ENCODE assay signal across 1 cellular context in the genomic region with DNA sequence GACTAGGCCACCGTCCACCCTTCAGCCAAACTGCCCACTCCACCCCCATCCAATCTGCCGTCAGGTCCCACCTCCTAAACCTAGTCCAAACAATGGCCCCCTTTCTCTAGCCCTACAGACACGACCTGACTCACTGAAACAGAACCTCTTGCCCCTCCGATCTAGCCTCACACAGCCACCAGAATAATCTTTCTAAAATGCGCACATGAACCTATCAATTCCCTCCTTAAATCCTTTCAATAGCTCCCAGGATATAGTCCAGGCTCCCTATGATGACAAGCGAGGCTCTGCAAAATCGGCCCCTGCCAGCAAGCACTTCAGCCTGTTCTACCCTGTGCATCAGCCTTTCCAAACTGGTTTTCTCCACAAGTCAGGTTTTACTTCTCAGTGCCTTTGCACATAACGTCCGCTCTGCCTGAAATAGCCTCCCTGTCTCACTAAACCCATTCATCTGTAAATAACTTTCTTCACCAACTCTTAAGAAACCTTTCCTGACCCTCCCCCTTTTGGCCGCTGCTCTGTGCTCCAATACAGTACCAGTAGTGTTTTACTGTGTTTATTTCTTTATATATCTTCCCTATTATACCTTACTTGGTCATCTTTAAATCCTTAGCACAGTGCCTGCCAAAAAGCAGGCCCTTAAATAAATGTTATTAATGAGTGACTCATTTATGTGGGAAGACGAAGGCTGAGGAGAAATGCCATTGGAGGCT.
TF ChIP-seq lines count a peak whose summit lies in the region.

No MANE protein-coding gene starts in this region.

TF ChIP-seq in HepG2, 621 proteins besides CTCF, POLR2A, EP300 and RAD21 (continued from another document and continues in another):
- TF ChIP-seq, protein P1, sequence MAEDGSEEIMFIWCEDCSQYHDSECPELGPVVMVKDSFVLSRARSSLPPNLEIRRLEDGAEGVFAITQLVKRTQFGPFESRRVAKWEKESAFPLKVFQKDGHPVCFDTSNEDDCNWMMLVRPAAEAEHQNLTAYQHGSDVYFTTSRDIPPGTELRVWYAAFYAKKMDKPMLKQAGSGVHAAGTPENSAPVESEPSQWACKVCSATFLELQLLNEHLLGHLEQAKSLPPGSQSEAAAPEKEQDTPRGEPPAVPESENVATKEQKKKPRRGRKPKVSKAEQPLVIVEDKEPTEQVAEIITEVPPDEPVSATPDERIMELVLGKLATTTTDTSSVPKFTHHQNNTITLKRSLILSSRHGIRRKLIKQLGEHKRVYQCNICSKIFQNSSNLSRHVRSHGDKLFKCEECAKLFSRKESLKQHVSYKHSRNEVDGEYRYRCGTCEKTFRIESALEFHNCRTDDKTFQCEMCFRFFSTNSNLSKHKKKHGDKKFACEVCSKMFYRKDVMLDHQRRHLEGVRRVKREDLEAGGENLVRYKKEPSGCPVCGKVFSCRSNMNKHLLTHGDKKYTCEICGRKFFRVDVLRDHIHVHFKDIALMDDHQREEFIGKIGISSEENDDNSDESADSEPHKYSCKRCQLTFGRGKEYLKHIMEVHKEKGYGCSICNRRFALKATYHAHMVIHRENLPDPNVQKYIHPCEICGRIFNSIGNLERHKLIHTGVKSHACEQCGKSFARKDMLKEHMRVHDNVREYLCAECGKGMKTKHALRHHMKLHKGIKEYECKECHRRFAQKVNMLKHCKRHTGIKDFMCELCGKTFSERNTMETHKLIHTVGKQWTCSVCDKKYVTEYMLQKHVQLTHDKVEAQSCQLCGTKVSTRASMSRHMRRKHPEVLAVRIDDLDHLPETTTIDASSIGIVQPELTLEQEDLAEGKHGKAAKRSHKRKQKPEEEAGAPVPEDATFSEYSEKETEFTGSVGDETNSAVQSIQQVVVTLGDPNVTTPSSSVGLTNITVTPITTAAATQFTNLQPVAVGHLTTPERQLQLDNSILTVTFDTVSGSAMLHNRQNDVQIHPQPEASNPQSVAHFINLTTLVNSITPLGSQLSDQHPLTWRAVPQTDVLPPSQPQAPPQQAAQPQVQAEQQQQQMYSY (CRISPR knock-in tag; IDR thresholded peaks at IDR 0.05): no peak
- TF ChIP-seq SATB2 (CRISPR knock-in tag; IDR thresholded peaks at IDR 0.05) (no peak), TBX3 (IDR thresholded peaks at IDR 0.05; ENCODE audit: borderline replicate concordance) (no peak), ZNF296 (CRISPR knock-in tag; conservative IDR thresholded peaks at IDR 0.05) (no peak), ASH2L (IDR thresholded peaks at IDR 0.05; ENCODE audit: insufficient read length, low read depth, low read length) (peak; percentile 22), ISL2 (CRISPR knock-in tag; IDR thresholded peaks at IDR 0.05) (no peak), ZNF605 (CRISPR knock-in tag; IDR thresholded peaks at IDR 0.05) (peak; percentile 80), BORCS8-MEF2B (CRISPR knock-in tag; IDR thresholded peaks at IDR 0.05) (0 out of 2 replicates have a peak, but pooled peaks have one; percentile 17), ZNF7 (CRISPR knock-in tag; IDR thresholded peaks at IDR 0.05) (no peak), FOXP1 (IDR thresholded peaks at IDR 0.05) (no peak), FOXP1 (CRISPR knock-in tag; IDR thresholded peaks at IDR 0.05) (no peak), PHF8 (CRISPR knock-in tag; IDR thresholded peaks at IDR 0.05) (no peak), NR2F1 (CRISPR knock-in tag; IDR thresholded peaks at IDR 0.05) (no peak), DNMT3B (CRISPR knock-in tag; conservative IDR thresholded peaks at IDR 0.05) (no peak), KMT2B (CRISPR knock-in tag; IDR thresholded peaks at IDR 0.05) (peak; percentile 7; the same call in 1 of the 2 replicates), TBL1XR1 (IDR thresholded peaks at IDR 0.05; ENCODE audit: borderline replicate concordance, low read length, partially characterized antibody) (no peak), HOXA9 (CRISPR knock-in tag; IDR thresholded peaks at IDR 0.05; ENCODE audit: borderline replicate concordance) (no peak), EEA1 (CRISPR knock-in tag; IDR thresholded peaks at IDR 0.05; ENCODE audit: borderline replicate concordance) (no peak), TGIF2 (CRISPR knock-in tag; IDR thresholded peaks at IDR 0.05) (no peak)
- TF ChIP-seq, protein P2, sequence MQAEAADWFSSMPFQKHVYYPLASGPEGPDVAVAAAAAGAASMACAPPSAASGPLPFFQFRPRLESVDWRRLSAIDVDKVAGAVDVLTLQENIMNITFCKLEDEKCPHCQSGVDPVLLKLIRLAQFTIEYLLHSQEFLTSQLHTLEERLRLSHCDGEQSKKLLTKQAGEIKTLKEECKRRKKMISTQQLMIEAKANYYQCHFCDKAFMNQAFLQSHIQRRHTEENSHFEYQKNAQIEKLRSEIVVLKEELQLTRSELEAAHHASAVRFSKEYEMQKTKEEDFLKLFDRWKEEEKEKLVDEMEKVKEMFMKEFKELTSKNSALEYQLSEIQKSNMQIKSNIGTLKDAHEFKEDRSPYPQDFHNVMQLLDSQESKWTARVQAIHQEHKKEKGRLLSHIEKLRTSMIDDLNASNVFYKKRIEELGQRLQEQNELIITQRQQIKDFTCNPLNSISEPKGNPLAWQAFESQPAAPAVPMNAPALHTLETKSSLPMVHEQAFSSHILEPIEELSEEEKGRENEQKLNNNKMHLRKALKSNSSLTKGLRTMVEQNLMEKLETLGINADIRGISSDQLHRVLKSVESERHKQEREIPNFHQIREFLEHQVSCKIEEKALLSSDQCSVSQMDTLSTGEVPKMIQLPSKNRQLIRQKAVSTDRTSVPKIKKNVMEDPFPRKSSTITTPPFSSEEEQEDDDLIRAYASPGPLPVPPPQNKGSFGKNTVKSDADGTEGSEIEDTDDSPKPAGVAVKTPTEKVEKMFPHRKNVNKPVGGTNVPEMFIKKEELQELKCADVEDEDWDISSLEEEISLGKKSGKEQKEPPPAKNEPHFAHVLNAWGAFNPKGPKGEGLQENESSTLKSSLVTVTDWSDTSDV (CRISPR knock-in tag; IDR thresholded peaks at IDR 0.05): no peak
- TF ChIP-seq, protein P3, sequence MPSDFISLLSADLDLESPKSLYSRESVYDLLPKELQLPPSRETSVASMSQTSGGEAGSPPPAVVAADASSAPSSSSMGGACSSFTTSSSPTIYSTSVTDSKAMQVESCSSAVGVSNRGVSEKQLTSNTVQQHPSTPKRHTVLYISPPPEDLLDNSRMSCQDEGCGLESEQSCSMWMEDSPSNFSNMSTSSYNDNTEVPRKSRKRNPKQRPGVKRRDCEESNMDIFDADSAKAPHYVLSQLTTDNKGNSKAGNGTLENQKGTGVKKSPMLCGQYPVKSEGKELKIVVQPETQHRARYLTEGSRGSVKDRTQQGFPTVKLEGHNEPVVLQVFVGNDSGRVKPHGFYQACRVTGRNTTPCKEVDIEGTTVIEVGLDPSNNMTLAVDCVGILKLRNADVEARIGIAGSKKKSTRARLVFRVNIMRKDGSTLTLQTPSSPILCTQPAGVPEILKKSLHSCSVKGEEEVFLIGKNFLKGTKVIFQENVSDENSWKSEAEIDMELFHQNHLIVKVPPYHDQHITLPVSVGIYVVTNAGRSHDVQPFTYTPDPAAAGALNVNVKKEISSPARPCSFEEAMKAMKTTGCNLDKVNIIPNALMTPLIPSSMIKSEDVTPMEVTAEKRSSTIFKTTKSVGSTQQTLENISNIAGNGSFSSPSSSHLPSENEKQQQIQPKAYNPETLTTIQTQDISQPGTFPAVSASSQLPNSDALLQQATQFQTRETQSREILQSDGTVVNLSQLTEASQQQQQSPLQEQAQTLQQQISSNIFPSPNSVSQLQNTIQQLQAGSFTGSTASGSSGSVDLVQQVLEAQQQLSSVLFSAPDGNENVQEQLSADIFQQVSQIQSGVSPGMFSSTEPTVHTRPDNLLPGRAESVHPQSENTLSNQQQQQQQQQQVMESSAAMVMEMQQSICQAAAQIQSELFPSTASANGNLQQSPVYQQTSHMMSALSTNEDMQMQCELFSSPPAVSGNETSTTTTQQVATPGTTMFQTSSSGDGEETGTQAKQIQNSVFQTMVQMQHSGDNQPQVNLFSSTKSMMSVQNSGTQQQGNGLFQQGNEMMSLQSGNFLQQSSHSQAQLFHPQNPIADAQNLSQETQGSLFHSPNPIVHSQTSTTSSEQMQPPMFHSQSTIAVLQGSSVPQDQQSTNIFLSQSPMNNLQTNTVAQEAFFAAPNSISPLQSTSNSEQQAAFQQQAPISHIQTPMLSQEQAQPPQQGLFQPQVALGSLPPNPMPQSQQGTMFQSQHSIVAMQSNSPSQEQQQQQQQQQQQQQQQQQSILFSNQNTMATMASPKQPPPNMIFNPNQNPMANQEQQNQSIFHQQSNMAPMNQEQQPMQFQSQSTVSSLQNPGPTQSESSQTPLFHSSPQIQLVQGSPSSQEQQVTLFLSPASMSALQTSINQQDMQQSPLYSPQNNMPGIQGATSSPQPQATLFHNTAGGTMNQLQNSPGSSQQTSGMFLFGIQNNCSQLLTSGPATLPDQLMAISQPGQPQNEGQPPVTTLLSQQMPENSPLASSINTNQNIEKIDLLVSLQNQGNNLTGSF (CRISPR knock-in tag; IDR thresholded peaks at IDR 0.05): no peak
- TF ChIP-seq, protein P4, sequence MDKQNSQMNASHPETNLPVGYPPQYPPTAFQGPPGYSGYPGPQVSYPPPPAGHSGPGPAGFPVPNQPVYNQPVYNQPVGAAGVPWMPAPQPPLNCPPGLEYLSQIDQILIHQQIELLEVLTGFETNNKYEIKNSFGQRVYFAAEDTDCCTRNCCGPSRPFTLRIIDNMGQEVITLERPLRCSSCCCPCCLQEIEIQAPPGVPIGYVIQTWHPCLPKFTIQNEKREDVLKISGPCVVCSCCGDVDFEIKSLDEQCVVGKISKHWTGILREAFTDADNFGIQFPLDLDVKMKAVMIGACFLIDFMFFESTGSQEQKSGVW (CRISPR knock-in tag; IDR thresholded peaks at IDR 0.05; ENCODE audit: borderline replicate concordance): no peak
- TF ChIP-seq, protein P5, sequence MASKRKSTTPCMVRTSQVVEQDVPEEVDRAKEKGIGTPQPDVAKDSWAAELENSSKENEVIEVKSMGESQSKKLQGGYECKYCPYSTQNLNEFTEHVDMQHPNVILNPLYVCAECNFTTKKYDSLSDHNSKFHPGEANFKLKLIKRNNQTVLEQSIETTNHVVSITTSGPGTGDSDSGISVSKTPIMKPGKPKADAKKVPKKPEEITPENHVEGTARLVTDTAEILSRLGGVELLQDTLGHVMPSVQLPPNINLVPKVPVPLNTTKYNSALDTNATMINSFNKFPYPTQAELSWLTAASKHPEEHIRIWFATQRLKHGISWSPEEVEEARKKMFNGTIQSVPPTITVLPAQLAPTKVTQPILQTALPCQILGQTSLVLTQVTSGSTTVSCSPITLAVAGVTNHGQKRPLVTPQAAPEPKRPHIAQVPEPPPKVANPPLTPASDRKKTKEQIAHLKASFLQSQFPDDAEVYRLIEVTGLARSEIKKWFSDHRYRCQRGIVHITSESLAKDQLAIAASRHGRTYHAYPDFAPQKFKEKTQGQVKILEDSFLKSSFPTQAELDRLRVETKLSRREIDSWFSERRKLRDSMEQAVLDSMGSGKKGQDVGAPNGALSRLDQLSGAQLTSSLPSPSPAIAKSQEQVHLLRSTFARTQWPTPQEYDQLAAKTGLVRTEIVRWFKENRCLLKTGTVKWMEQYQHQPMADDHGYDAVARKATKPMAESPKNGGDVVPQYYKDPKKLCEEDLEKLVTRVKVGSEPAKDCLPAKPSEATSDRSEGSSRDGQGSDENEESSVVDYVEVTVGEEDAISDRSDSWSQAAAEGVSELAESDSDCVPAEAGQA (IDR thresholded peaks at IDR 0.05; ENCODE audit: low read depth): no peak
- TF ChIP-seq, protein P5 (CRISPR knock-in tag; IDR thresholded peaks at IDR 0.05; ENCODE audit: borderline replicate concordance): no peak
- TF ChIP-seq, protein P6, sequence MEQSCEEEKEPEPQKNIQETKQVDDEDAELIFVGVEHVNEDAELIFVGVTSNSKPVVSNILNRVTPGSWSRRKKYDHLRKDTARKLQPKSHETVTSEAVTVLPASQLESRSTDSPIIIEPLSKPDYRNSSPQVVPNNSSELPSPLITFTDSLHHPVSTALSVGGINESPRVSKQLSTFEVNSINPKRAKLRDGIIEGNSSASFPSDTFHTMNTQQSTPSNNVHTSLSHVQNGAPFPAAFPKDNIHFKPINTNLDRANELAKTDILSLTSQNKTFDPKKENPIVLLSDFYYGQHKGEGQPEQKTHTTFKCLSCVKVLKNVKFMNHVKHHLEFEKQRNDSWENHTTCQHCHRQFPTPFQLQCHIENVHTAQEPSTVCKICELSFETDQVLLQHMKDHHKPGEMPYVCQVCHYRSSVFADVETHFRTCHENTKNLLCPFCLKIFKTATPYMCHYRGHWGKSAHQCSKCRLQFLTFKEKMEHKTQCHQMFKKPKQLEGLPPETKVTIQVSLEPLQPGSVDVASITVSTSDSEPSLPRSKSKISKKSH (CRISPR knock-in tag; IDR thresholded peaks at IDR 0.05; ENCODE audit: borderline replicate concordance): no peak
- TF ChIP-seq, protein P7, sequence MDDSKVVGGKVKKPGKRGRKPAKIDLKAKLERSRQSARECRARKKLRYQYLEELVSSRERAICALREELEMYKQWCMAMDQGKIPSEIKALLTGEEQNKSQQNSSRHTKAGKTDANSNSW (CRISPR knock-in tag; IDR thresholded peaks at IDR 0.05; ENCODE audit: borderline replicate concordance): no peak
- TF ChIP-seq, protein P8, sequence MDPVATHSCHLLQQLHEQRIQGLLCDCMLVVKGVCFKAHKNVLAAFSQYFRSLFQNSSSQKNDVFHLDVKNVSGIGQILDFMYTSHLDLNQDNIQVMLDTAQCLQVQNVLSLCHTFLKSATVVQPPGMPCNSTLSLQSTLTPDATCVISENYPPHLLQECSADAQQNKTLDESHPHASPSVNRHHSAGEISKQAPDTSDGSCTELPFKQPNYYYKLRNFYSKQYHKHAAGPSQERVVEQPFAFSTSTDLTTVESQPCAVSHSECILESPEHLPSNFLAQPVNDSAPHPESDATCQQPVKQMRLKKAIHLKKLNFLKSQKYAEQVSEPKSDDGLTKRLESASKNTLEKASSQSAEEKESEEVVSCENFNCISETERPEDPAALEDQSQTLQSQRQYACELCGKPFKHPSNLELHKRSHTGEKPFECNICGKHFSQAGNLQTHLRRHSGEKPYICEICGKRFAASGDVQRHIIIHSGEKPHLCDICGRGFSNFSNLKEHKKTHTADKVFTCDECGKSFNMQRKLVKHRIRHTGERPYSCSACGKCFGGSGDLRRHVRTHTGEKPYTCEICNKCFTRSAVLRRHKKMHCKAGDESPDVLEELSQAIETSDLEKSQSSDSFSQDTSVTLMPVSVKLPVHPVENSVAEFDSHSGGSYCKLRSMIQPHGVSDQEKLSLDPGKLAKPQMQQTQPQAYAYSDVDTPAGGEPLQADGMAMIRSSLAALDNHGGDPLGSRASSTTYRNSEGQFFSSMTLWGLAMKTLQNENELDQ (CRISPR knock-in tag; IDR thresholded peaks at IDR 0.05; ENCODE audit: borderline replicate concordance): no peak
